ENCODE assay signal across 23 cellular contexts in genomic region chr7:26136831-26137230, GRCh38. TPM values are rescaled to one million over a fixed set of nuclear protein-coding genes. Genes with fewer than 3 reads are reported as not detected.
DNase-seq lines count a peak whose midpoint lies in the region; ATAC-seq and TF ChIP-seq lines count a peak whose summit lies in the region.
"Had no signal": no experiment of that assay in that cellular context is flagged by ENCODE, and none has a peak within 500 bp of the region (broad histone marks: within the 10 kb centered on the region; RNA-seq: fewer than 3 reads in every experiment).

No MANE protein-coding gene starts in this region.

- no peak overlapping the region for H3K27ac ChIP-seq in A673 (ENCODE audit: low read depth, low read length, poor library complexity, severe bottlenecking)
- H3K27ac ChIP-seq in VCaP: peak overlapping the region; percentile 27
- H3K27ac ChIP-seq: 22Rv1; BLaER1 treated with 17β-estradiol and CSF1 and Interleukin-3, amounts not matched to agents 10 nM and 100 nM had no signal

- CTCF ChIA-PET in A673 (lab: Charles Lee): no interaction called here
- CTCF ChIA-PET in HEK293T (lab: Yijun Ruan, JAX): no interaction called here

- H3K4me3 ChIP-seq in A673 (ENCODE audit: low read depth, low read length, poor library complexity, severe bottlenecking): no peak overlapping the region
- H3K4me3 ChIP-seq: BLaER1 treated with 17β-estradiol and CSF1 and Interleukin-3, amounts not matched to agents 10 nM and 100 nM; GM12878; GM23338 had no signal

- H3K36me3 ChIP-seq in A673 (ENCODE audit: insufficient read depth, low read length, poor library complexity, severe bottlenecking): no peaks in the 10 kb centered on the region
- H3K36me3 ChIP-seq: BE2C; BLaER1 treated with 17β-estradiol and CSF1 and Interleukin-3, amounts not matched to agents 10 nM and 100 nM had no signal

- peak; percentile 12 for DNase-seq in NCI-H1092 treated with DMSO at 0.1 percent for 48 hours (lab: John Stamatoyannopoulos, UW)
- no peak for DNase-seq in NCI-H1092 (lab: John Stamatoyannopoulos, UW)
- DNase-seq in A673 (ENCODE audit: low spot score): peak; percentile 76
- no peak for DNase-seq in HEK293T (ENCODE audit: extremely low spot score)
- no peak for DNase-seq in iPS-NIHi7 (ENCODE audit: extremely low spot score)
- DNase-seq: ACHN; AML-193; BE2C; CD4-positive, alpha-beta T cell; CD8-positive, alpha-beta memory T cell; DMS53; EL; GDM1; H9; HFFc6 had no signal

- no peaks in the 10 kb centered on the region for H3K27me3 ChIP-seq in A673 (replicated peaks; ENCODE audit: insufficient read depth, low read depth, low read length, poor library complexity)
- H3K27me3 ChIP-seq: BLaER1 treated with 17β-estradiol and CSF1 and Interleukin-3, amounts not matched to agents 10 nM and 100 nM had no signal

- peaks cover 12% of the 10 kb centered on the region for H3K4me1 ChIP-seq in A673 (ENCODE audit: insufficient read depth, low read length, poor library complexity, severe bottlenecking)
- H3K4me1 ChIP-seq: BE2C had no signal

- H3K9me3 ChIP-seq in A673 (ENCODE audit: low read depth, low read length, poor library complexity, severe bottlenecking): no peaks in the 10 kb centered on the region
- H3K9me3 ChIP-seq: BE2C; BLaER1 treated with 17β-estradiol and CSF1 and Interleukin-3, amounts not matched to agents 10 nM and 100 nM had no signal

- POLR2A ChIA-PET in A673 (lab: Charles Lee; ENCODE audit: low non-redundant PET) (no interaction called here), HEK293T (lab: Yijun Ruan, JAX) (interaction anchor here (3.3 kb wide), 1 partner anchor 15 kb away, joined by 13 read pairs; the partner anchor contains the start of gene NFE2L3)

- BruUV-seq in A673 (replicated peaks; lab: Mats Ljungman, UMichigan): no TSS peak

- intact Hi-C loops in A673 (cut with micrococcal nuclease; ENCODE audit: unreplicated experiment): no loop called here

- ATAC-seq in GM21528 (IDR thresholded peaks at IDR 0.05; ENCODE audit: low FRiP score, unreplicated experiment) (no peak), HG02885 (IDR thresholded peaks at IDR 0.05; ENCODE audit: poor library complexity, unreplicated experiment) (no peak)
- ATAC-seq: GM12878, GM23338, HCT116 had no signal

- TF ChIP-seq CTCF in A673 (conservative IDR thresholded peaks at IDR 0.05; ENCODE audit: low read depth, low read length) (no peak), VCaP (conservative IDR thresholded peaks at IDR 0.05) (no peak)

TF ChIP-seq in HEK293T, 16 proteins besides CTCF, POLR2A, EP300 and RAD21:
- no peak for TF ChIP-seq LEF1 (IDR thresholded peaks at IDR 0.05; ENCODE audit: borderline replicate concordance)
- no peak for TF ChIP-seq FOXA1 (IDR thresholded peaks at IDR 0.05)
- peak; percentile 79 for TF ChIP-seq PKNOX1 (IDR thresholded peaks at IDR 0.05)
- TF ChIP-seq L3MBTL2 (conservative IDR thresholded peaks at IDR 0.05): no peak

RNA-seq across cellular contexts. Expression of gene NFE2L3, which starts 15.2 kb away (rescaled TPM):
- 8.5 and 8.6 TPM in 2 replicates for total RNA-seq in A673 (2021)

Comparison
In these comparisons a context has a peak if more than half of its experiments do, and no peak if none do; other contexts are left out.
1. DNase-seq: peak in NCI-H1092 treated with DMSO at 0.1 percent for 48 hours (single experiment) and A673 (single experiment); none in NCI-H1092 (single experiment), HEK293T (single experiment) and iPS-NIHi7 (single experiment).